In genomic region chr2:10057231-10058107, GRCh38 we compare ENCODE assay signal across 1 cellular context.
TF ChIP-seq lines count a peak whose summit lies in the region.

No MANE protein-coding gene starts in this region.

TF ChIP-seq in HepG2, 621 proteins besides CTCF, POLR2A, EP300 and RAD21 (continued from another document and continues in another):
- no peak for TF ChIP-seq MNT (IDR thresholded peaks at IDR 0.05)
- no peak for TF ChIP-seq ZFP91 (CRISPR knock-in tag; IDR thresholded peaks at IDR 0.05; ENCODE audit: borderline replicate concordance)
- no peak; the same call in none of the 2 replicates for TF ChIP-seq ZFY (CRISPR knock-in tag; IDR thresholded peaks at IDR 0.05)
- TF ChIP-seq JDP2 (CRISPR knock-in tag; IDR thresholded peaks at IDR 0.05; ENCODE audit: borderline replicate concordance), result no peak
- TF ChIP-seq ETV5 (CRISPR knock-in tag; IDR thresholded peaks at IDR 0.05; ENCODE audit: borderline replicate concordance), result no peak
- TF ChIP-seq ZNF589 (CRISPR knock-in tag; conservative IDR thresholded peaks at IDR 0.05), result no peak
- peak; percentile 35 for TF ChIP-seq HNRNPLL (IDR thresholded peaks at IDR 0.05; ENCODE audit: low read depth, low read length, poor library complexity, severe bottlenecking)
- no peak for TF ChIP-seq ZNF644 (CRISPR knock-in tag; IDR thresholded peaks at IDR 0.05; ENCODE audit: low read depth)
- no peak for TF ChIP-seq ZFP62 (CRISPR knock-in tag; IDR thresholded peaks at IDR 0.05)
- TF ChIP-seq ZNF790 (CRISPR knock-in tag; IDR thresholded peaks at IDR 0.05; ENCODE audit: borderline replicate concordance), result no peak
- TF ChIP-seq BRF2 (CRISPR knock-in tag; IDR thresholded peaks at IDR 0.05), result no peak
- TF ChIP-seq ISX (CRISPR knock-in tag; conservative IDR thresholded peaks at IDR 0.05), result no peak
- no peak for TF ChIP-seq POLR2G (IDR thresholded peaks at IDR 0.05; ENCODE audit: low read depth, low read length)
- TF ChIP-seq GPN1 (CRISPR knock-in tag; IDR thresholded peaks at IDR 0.05; ENCODE audit: borderline replicate concordance), result no peak
- no peak for TF ChIP-seq HMGA1 (CRISPR knock-in tag; conservative IDR thresholded peaks at IDR 0.05)
- no peak for TF ChIP-seq RORA (CRISPR knock-in tag; IDR thresholded peaks at IDR 0.05)
- TF ChIP-seq ZNF841 (CRISPR knock-in tag; IDR thresholded peaks at IDR 0.05; ENCODE audit: borderline replicate concordance), result no peak
- no peak for TF ChIP-seq POGK (CRISPR knock-in tag; conservative IDR thresholded peaks at IDR 0.05)
- peak; percentile 52; the same call in 1 of the 2 replicates for TF ChIP-seq ZNF263 (CRISPR knock-in tag; IDR thresholded peaks at IDR 0.05)
- TF ChIP-seq IRF1 (CRISPR knock-in tag; IDR thresholded peaks at IDR 0.05; ENCODE audit: low read depth), result no peak
- peak; percentile 2; the same call in 1 of the 2 replicates for TF ChIP-seq PATZ1 (CRISPR knock-in tag; IDR thresholded peaks at IDR 0.05)
- no peak for TF ChIP-seq ZNF333 (CRISPR knock-in tag; IDR thresholded peaks at IDR 0.05; ENCODE audit: borderline replicate concordance)
- TF ChIP-seq ATF3 (CRISPR knock-in tag; IDR thresholded peaks at IDR 0.05), result no peak
- TF ChIP-seq SIX1 (CRISPR knock-in tag; IDR thresholded peaks at IDR 0.05; ENCODE audit: borderline replicate concordance), result no peak
- no peak for TF ChIP-seq RNF219 (CRISPR knock-in tag; IDR thresholded peaks at IDR 0.05)
- TF ChIP-seq ATF1 (CRISPR knock-in tag; IDR thresholded peaks at IDR 0.05), result no peak
- no peak for TF ChIP-seq CENPX (CRISPR knock-in tag; IDR thresholded peaks at IDR 0.05)
- no peak for TF ChIP-seq ZNF660 (CRISPR knock-in tag; IDR thresholded peaks at IDR 0.05; ENCODE audit: borderline replicate concordance, low read depth)
- TF ChIP-seq JUND (CRISPR knock-in tag; IDR thresholded peaks at IDR 0.05), result no peak
- peak; percentile 25; the same call in 1 of the 2 replicates for TF ChIP-seq PITX1 (CRISPR knock-in tag; IDR thresholded peaks at IDR 0.05)
- no peak for TF ChIP-seq ZSCAN25 (CRISPR knock-in tag; IDR thresholded peaks at IDR 0.05)
- no peak for TF ChIP-seq U2AF1 (optimal IDR thresholded peaks at IDR 0.05; ENCODE audit: low read depth, low read length)
- TF ChIP-seq THAP8 (CRISPR knock-in tag; IDR thresholded peaks at IDR 0.05; ENCODE audit: borderline replicate concordance), result no peak
- no peak for TF ChIP-seq CBX2 (IDR thresholded peaks at IDR 0.05; ENCODE audit: low read depth, low read length)
- TF ChIP-seq CBX2 (CRISPR knock-in tag; IDR thresholded peaks at IDR 0.05; ENCODE audit: low read depth), result no peak
- no peak for TF ChIP-seq NR2F1 (CRISPR knock-in tag; IDR thresholded peaks at IDR 0.05)
- TF ChIP-seq ZNF720 (CRISPR knock-in tag; IDR thresholded peaks at IDR 0.05), result no peak
- no peak for TF ChIP-seq GMEB1 (CRISPR knock-in tag; IDR thresholded peaks at IDR 0.05; ENCODE audit: borderline replicate concordance)
- no peak for TF ChIP-seq REPIN1 (CRISPR knock-in tag; IDR thresholded peaks at IDR 0.05; ENCODE audit: borderline replicate concordance, low read depth)
- no peak for TF ChIP-seq KLF9 (CRISPR knock-in tag; IDR thresholded peaks at IDR 0.05; ENCODE audit: low read depth)
- no peak for TF ChIP-seq PCBP2 (optimal IDR thresholded peaks at IDR 0.05; ENCODE audit: low read depth, low read length, poor library complexity, severe bottlenecking)
- no peak for TF ChIP-seq ZZZ3 (CRISPR knock-in tag; IDR thresholded peaks at IDR 0.05; ENCODE audit: borderline replicate concordance)
- TF ChIP-seq TEAD3 (CRISPR knock-in tag; optimal IDR thresholded peaks at IDR 0.05; ENCODE audit: borderline replicate concordance), result peak; percentile 78
- TF ChIP-seq ZNF280D (CRISPR knock-in tag; IDR thresholded peaks at IDR 0.05), result no peak
- peak; percentile 83 for TF ChIP-seq TFAP4 (IDR thresholded peaks at IDR 0.05; ENCODE audit: borderline replicate concordance, low read depth)
